ENCODE assay signal across 21 cellular contexts in the genomic region with DNA sequence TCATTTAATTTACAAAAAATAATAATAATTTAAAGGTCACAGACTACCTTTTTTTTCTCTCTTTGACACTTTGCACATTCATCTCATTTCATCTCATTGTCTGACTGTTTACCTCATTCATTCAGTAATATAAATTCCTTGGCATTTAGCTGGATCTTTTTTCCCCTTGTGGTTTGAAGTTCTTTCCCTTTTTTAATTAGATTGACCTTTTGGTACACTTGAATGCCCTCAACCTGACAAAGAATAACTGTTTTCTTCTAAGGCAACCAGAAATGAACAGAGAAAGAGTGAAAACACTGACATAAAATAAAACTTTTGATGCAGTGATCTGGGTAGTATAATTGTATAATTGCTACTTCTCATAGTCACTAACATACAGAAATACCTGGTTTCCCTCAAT.
A peak's percentile ranks its signal among the peaks of the same experiment; 100 is the strongest.
DNase-seq lines count a peak whose midpoint lies in the region; TF ChIP-seq lines count a peak whose summit lies in the region.
"Had no signal": no experiment of that assay in that cellular context is flagged by ENCODE, and none has a peak within 500 bp of the region (broad histone marks: within the 10 kb centered on the region; RNA-seq: fewer than 3 reads in every experiment).

No MANE protein-coding gene starts in this region.

- H3K27ac ChIP-seq in caudate nucleus (ENCODE audit: low read depth, low read length), result no peak overlapping the region
- H3K27ac ChIP-seq: A549; BLaER1 treated with 17β-estradiol and CSF1 and Interleukin-3, amounts not matched to agents 10 nM and 100 nM had no signal

- DNase-seq in SK-MEL-5 (ENCODE audit: low read depth, low spot score) (peak; percentile 91), epithelial cell of proximal tubule (ENCODE audit: low read depth) (peak; percentile 18), left kidney (ENCODE audit: low read depth, low spot score) (peak; percentile 23), posterior cingulate gyrus (no peak), LoVo (ENCODE audit: low spot score) (no peak), caudate nucleus (lab: John Stamatoyannopoulos, UW) (no peak)
- no peak for DNase-seq in stimulated activated CD4-positive, alpha-beta T cell treated with anti-CD3 and anti-CD28 coated beads, Interleukin-4, amount 100 ng/mL, for 1 hour
- DNase-seq: 8988T; ACHN; AML-193; BE2C; CD4-positive, alpha-beta T cell; CD8-positive, alpha-beta memory T cell; DMS 273 treated with DMSO at 0.1 percent for 48 hours; DMS79; EL; GF-D8; H9 had no signal

- intact Hi-C loops in posterior cingulate gyrus (cut with DNase I), result no loop called here

- H3K4me3 ChIP-seq in epithelial cell of proximal tubule (ENCODE audit: low read depth, low read length), result no peak overlapping the region
- H3K4me3 ChIP-seq: A549; BLaER1 treated with 17β-estradiol and CSF1 and Interleukin-3, amounts not matched to agents 10 nM and 100 nM; GM23338 had no signal

- TF ChIP-seq CTCF in epithelial cell of proximal tubule (conservative IDR thresholded peaks at IDR 0.05; ENCODE audit: low read depth, low read length), result no peak

- in situ Hi-C loops in SK-MEL-5 (cut with HindIII; ENCODE audit: low pct_unique_long_range_greater_than_20kb, low sequenced_read_pairs), result no loop called here

Comparison
In these comparisons a context has a peak if more than half of its experiments do, and no peak if none do; other contexts are left out.
1. DNase-seq: peak in SK-MEL-5 (single experiment), epithelial cell of proximal tubule (single experiment) and left kidney (single experiment); none in stimulated activated CD4-positive, alpha-beta T cell treated with anti-CD3 and anti-CD28 coated beads, Interleukin-4, amount 100 ng/mL, for 1 hour (single experiment), posterior cingulate gyrus (0 of 10), LoVo (single experiment) and caudate nucleus (0 of 61).